8 cellular contexts compared by ENCODE assay signal in the genomic region with DNA sequence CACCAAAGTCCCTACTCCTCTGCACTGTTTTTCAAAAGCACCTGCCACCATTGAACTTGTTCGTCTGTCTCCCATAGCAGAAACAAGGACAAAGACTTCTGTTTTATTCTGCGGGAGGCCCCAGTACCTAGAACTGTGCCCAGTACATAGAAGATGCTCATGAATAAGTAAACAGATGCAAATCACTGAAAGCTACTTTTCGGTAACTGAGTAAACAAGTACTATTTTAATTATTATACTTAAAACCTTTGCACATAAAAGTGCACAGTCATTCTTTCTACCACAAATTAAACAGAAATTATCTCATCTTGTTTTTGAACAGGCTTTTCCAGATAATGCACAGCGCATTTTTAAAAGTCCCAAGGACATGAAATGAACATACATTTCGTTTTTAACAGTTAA. TPM values are rescaled to one million over a fixed set of nuclear protein-coding genes. Genes with fewer than 3 reads are reported as not detected.
DNase-seq lines count a peak whose midpoint lies in the region; ATAC-seq lines count a peak whose summit lies in the region.

No MANE protein-coding gene starts in this region.

- peak overlapping the region; percentile 84 for H3K27ac ChIP-seq in CD4-positive, alpha-beta memory T cell (ENCODE audit: low read depth, low read length)
- H3K27ac ChIP-seq in SJCRH30: no peak overlapping the region

- intact Hi-C loops in CD4-positive, alpha-beta memory T cell (cut with micrococcal nuclease): loop anchor here (1.0 to 5.0 kb wide), 2 partner anchors 26 to 41 kb away; no protein-coding TSS in a partner anchor

- CTCF ChIA-PET in CD4-positive, alpha-beta memory T cell (lab: Charles Lee; ENCODE audit: partially characterized antibody): interaction anchor here (0.8 to 3.1 kb wide), 5 partner anchors 10 to 96 kb away, joined by 3 to 24 read pairs (median 13); no protein-coding TSS in a partner anchor

- peaks cover 71% of the 10 kb centered on the region for H3K4me1 ChIP-seq in CD4-positive, alpha-beta memory T cell (ENCODE audit: insufficient read depth, low read length)
- peaks cover 15% of the 10 kb centered on the region; the same call in 1 of the 2 replicates for H3K4me1 ChIP-seq in SJCRH30

- H3K4me3 ChIP-seq in CD4-positive, alpha-beta memory T cell (ENCODE audit: low read length in 2 of 2): peak overlapping the region; percentile 48 to 90
- H3K4me3 ChIP-seq in SJCRH30: no peak overlapping the region

- peaks cover 29 to 79% (median 48%) of the 10 kb centered on the region in 4 donors for H3K4me1 Mint-ChIP-seq in CD4-positive, alpha-beta memory T cell
- peaks cover 50% of the 10 kb centered on the region for H3K4me1 Mint-ChIP-seq in central memory CD8-positive, alpha-beta T cell
- H3K4me1 Mint-ChIP-seq in natural killer cell treated with Interleukin-12 subunit alpha and Interleukin-12 subunit beta and Interleukin-15 and Interleukin-18, amount 100 ng/mL, for 72 hours (ENCODE audit: low read depth in 2 of 2): peaks cover 45 to 54% of the 10 kb centered on the region in 2 donors

- peaks cover 0 to 2% of the 10 kb centered on the region in 2 donors for H3K27me3 Mint-ChIP-seq in CD4-positive, alpha-beta memory T cell
- H3K27me3 Mint-ChIP-seq in central memory CD8-positive, alpha-beta T cell: no peaks in the 10 kb centered on the region
- no peaks in the 10 kb centered on the region for H3K27me3 Mint-ChIP-seq in natural killer cell treated with Interleukin-12 subunit alpha and Interleukin-12 subunit beta and Interleukin-15 and Interleukin-18, amount 100 ng/mL, for 72 hours

- peak overlapping the region; percentile 93 to 100 (median 98) for H3K4me3 Mint-ChIP-seq in CD4-positive, alpha-beta memory T cell
- peak overlapping the region; percentile 98 for H3K4me3 Mint-ChIP-seq in central memory CD8-positive, alpha-beta T cell
- H3K4me3 Mint-ChIP-seq in natural killer cell treated with Interleukin-12 subunit alpha and Interleukin-12 subunit beta and Interleukin-15 and Interleukin-18, amount 100 ng/mL, for 72 hours: peak overlapping the region; percentile 98

- H3K9me3 ChIP-seq in CD4-positive, alpha-beta memory T cell (ENCODE audit: control insufficient read depth in 1 of 2, low read length in 2 of 2): no peaks in the 10 kb centered on the region
- no peaks in the 10 kb centered on the region for H3K9me3 ChIP-seq in SJCRH30 (replicated peaks)

- H3K36me3 ChIP-seq in CD4-positive, alpha-beta memory T cell (ENCODE audit: insufficient read depth, low read length): peaks cover 7% of the 10 kb centered on the region
- peaks cover 12% of the 10 kb centered on the region for H3K36me3 ChIP-seq in SJCRH30

- peaks cover 9 to 43% of the 10 kb centered on the region in 2 donors for H3K36me3 Mint-ChIP-seq in CD4-positive, alpha-beta memory T cell
- H3K36me3 Mint-ChIP-seq in central memory CD8-positive, alpha-beta T cell (ENCODE audit: insufficient read depth): peaks cover 29% of the 10 kb centered on the region
- H3K36me3 Mint-ChIP-seq in natural killer cell treated with Interleukin-12 subunit alpha and Interleukin-12 subunit beta and Interleukin-15 and Interleukin-18, amount 100 ng/mL, for 72 hours: peaks cover 14% of the 10 kb centered on the region

- peak overlapping the region; percentile 87 to 99 (median 97) for H3K27ac Mint-ChIP-seq in CD4-positive, alpha-beta memory T cell
- H3K27ac Mint-ChIP-seq in central memory CD8-positive, alpha-beta T cell (ENCODE audit: low read depth): peak overlapping the region; percentile 63
- peak overlapping the region; percentile 77 to 99 for H3K27ac Mint-ChIP-seq in natural killer cell treated with Interleukin-12 subunit alpha and Interleukin-12 subunit beta and Interleukin-15 and Interleukin-18, amount 100 ng/mL, for 72 hours

- DNase-seq in CD4-positive, alpha-beta memory T cell: peak in 2 of 5 donors; percentile 39 to 43
- DNase-seq in NCI-H69 (lab: John Stamatoyannopoulos, UW) (peak; percentile 13), NCI-H1105 (lab: John Stamatoyannopoulos, UW) (no peak), NCI-H2081 treated with DMSO at 0.1 percent for 48 hours (lab: John Stamatoyannopoulos, UW) (no peak), SJCRH30 (no peak)
- no peak for DNase-seq in central memory CD8-positive, alpha-beta T cell (ENCODE audit: low spot score in 2 of 2)
- no peak for DNase-seq in natural killer cell treated with Interleukin-12 subunit alpha and Interleukin-12 subunit beta and Interleukin-15 and Interleukin-18, amount 100 ng/mL, for 72 hours (ENCODE audit: low spot score)

- no peak for ATAC-seq in central memory CD8-positive, alpha-beta T cell (replicated peaks; ENCODE audit: extremely low read depth, poor library complexity, severe bottlenecking)
- no peak for ATAC-seq in natural killer cell treated with Interleukin-12 subunit alpha and Interleukin-12 subunit beta and Interleukin-15 and Interleukin-18, amount 100 ng/mL, for 72 hours
- no peak for ATAC-seq in HG02884 (IDR thresholded peaks at IDR 0.05; ENCODE audit: unreplicated experiment)

- H3K27me3 ChIP-seq in CD4-positive, alpha-beta memory T cell (ENCODE audit: insufficient read depth, low read length): no peaks in the 10 kb centered on the region
- H3K27me3 ChIP-seq in SJCRH30: no peaks in the 10 kb centered on the region

- POLR2A ChIA-PET in CD4-positive, alpha-beta memory T cell (lab: Charles Lee; ENCODE audit: partially characterized antibody): interaction anchor here (0.8 to 8.8 kb wide), 10 partner anchors 9 to 96 kb away, joined by 4 to 178 read pairs (median 6); no protein-coding TSS in a partner anchor

- no peaks in the 10 kb centered on the region for H3K9me3 Mint-ChIP-seq in CD4-positive, alpha-beta memory T cell
- no peaks in the 10 kb centered on the region for H3K9me3 Mint-ChIP-seq in central memory CD8-positive, alpha-beta T cell
- no peaks in the 10 kb centered on the region for H3K9me3 Mint-ChIP-seq in natural killer cell treated with Interleukin-12 subunit alpha and Interleukin-12 subunit beta and Interleukin-15 and Interleukin-18, amount 100 ng/mL, for 72 hours

RNA-seq across cellular contexts. Expression of a gene that starts 3.8 kb away (rescaled TPM):
- 100 to 1,000 TPM; 299 to 303 TPM for total RNA-seq in CD4-positive, alpha-beta memory T cell
- 100 to 1,000 TPM; 153 to 160 TPM for polyA plus RNA-seq in CD4-positive, alpha-beta memory T cell
- total RNA-seq in natural killer cell treated with Interleukin-12 subunit alpha and Interleukin-12 subunit beta and Interleukin-15 and Interleukin-18, amount 100 ng/mL, for 72 hours: 100 to 1,000 TPM; 160 to 222 TPM
- total RNA-seq in SJCRH30 (2014; rRNA removed; shearing (Covaris generic)): 135 and 168 TPM in 2 replicates

RNA-seq across cellular contexts. Expression of a gene that starts 59.1 kb away (rescaled TPM):
- total RNA-seq in CD4-positive, alpha-beta memory T cell: 1 to 10 TPM; 1.1 TPM
- 1 to 10 TPM in 1 of 2 donors, under 1 TPM in 1; 0.58 to 1.9 TPM for polyA plus RNA-seq in CD4-positive, alpha-beta memory T cell
- 1 to 10 TPM; 3.0 to 4.5 TPM for total RNA-seq in natural killer cell treated with Interleukin-12 subunit alpha and Interleukin-12 subunit beta and Interleukin-15 and Interleukin-18, amount 100 ng/mL, for 72 hours
- total RNA-seq in SJCRH30 (2014; rRNA removed; shearing (Covaris generic)): not detected in 2 replicates
